Comparison of ENCODE assay signal across 8 cellular contexts in genomic region chr2:157420771-157421323, GRCh38. TPM values are rescaled to one million over a fixed set of nuclear protein-coding genes. Genes with fewer than 3 reads are reported as not detected.
DNase-seq lines count a peak whose midpoint lies in the region; ATAC-seq, FAIRE-seq and TF ChIP-seq lines count a peak whose summit lies in the region.

No MANE protein-coding gene starts in this region.

- H3K27ac Mint-ChIP-seq in IgD-negative memory B cell: peak overlapping the region; percentile 89 to 96 (median 93)

- H3K4me3 Mint-ChIP-seq in IgD-negative memory B cell: peak overlapping the region; percentile 65 to 88 (median 76)

- no peak for TF ChIP-seq POLR2A in transverse colon (IDR thresholded peaks at IDR 0.05)

- intact Hi-C loops in Right ventricle myocardium inferior (cut with DNase I) (no loop called here), cardiac septum (cut with DNase I) (no loop called here), transverse colon (cut with DNase I; ENCODE audit: low total_unique reads) (no loop called here)

- WGBS in transverse colon (ENCODE audit: low coverage in 1 of 2), 2 donors: 66 to 70% methylated on average over 4 of the region's 4 CpGs

- peak overlapping the region; percentile 17 to 50 (median 36) for H3K27ac ChIP-seq in transverse colon

- DNase-seq in Right ventricle myocardium inferior (ENCODE audit: missing footprints) (no peak), cardiac septum (ENCODE audit: low spot score) (no peak), choroid plexus epithelial cell (ENCODE audit: low read depth) (peak; percentile 2), transverse colon (no peak), HTR-8/SVneo (ENCODE audit: insufficient read length, low spot score) (no peak), NCI-H2107 treated with DMSO at 0.1 percent for 48 hours (lab: John Stamatoyannopoulos, UW; ENCODE audit: unreplicated experiment) (no peak)

- H3K4me1 ChIP-seq in transverse colon: peaks cover 0 to 3% (median 0%) of the 10 kb centered on the region in 4 donors

- no peak for TF ChIP-seq EP300 in transverse colon (IDR thresholded peaks at IDR 0.05; ENCODE audit: low read depth)

- in situ Hi-C loops in transverse colon (cut with MboI; ENCODE audit: low pct_ligation_motif_present in 1 of 4, low pct_unique_long_range_greater_than_20kb in 1 of 4, low sequenced_read_pairs in 3 of 4): no loop called here

- H3K4me1 Mint-ChIP-seq in IgD-negative memory B cell: peaks cover 35 to 60% (median 52%) of the 10 kb centered on the region in 3 donors

- H3K4me3 ChIP-seq in choroid plexus epithelial cell (ENCODE audit: low read depth, low read length) (no peak overlapping the region), transverse colon (no peak overlapping the region)

- no peak for TF ChIP-seq CTCF in choroid plexus epithelial cell (conservative IDR thresholded peaks at IDR 0.05; ENCODE audit: low read depth, low read length)
- no peak for TF ChIP-seq CTCF in transverse colon (IDR thresholded peaks at IDR 0.05)

- ATAC-seq in Right ventricle myocardium inferior: peak; percentile 39
- no peak for ATAC-seq in GM19467 (IDR thresholded peaks at IDR 0.05; ENCODE audit: unreplicated experiment)

- no peaks in the 10 kb centered on the region for H3K27me3 ChIP-seq in transverse colon

- H3K27me3 Mint-ChIP-seq in IgD-negative memory B cell: peaks cover 2% of the 10 kb centered on the region

- H3K36me3 ChIP-seq in transverse colon: no peaks in the 10 kb centered on the region

- H3K36me3 Mint-ChIP-seq in IgD-negative memory B cell: peaks cover 33% of the 10 kb centered on the region

- FAIRE-seq in HTR-8/SVneo (lab: Jason Lieb, UNC): no peak

- H3K9me3 ChIP-seq in transverse colon: peaks cover 6% of the 10 kb centered on the region in 2 donors

- peaks cover 0 to 4% (median 3%) of the 10 kb centered on the region in 3 donors for H3K9me3 Mint-ChIP-seq in IgD-negative memory B cell

RNA-seq across cellular contexts. Expression of gene CYTIP, which starts 23.0 kb away (rescaled TPM):
- 1.7 TPM for total RNA-seq in Right ventricle myocardium inferior
- 2.5 TPM for total RNA-seq in cardiac septum
- 83.6 TPM for polyA plus RNA-seq in IgD-negative memory B cell
- 10 to 100 TPM in 1 of 4 donors, 1 to 10 TPM in 3; 4.6 to 25.1 (median 5.8) TPM for total RNA-seq in transverse colon
